Comparison of ENCODE assay signal across 1 cellular context in genomic region chr19:55353803-55354697, GRCh38.
TF ChIP-seq lines count a peak whose summit lies in the region.

No MANE protein-coding gene starts in this region.

TF ChIP-seq in SK-N-SH, 30 proteins besides CTCF, POLR2A, EP300 and RAD21 (continued from another document):
- no peak for TF ChIP-seq IRF3 (IDR thresholded peaks at IDR 0.05; ENCODE audit: low read depth, low read length)
- no peak for TF ChIP-seq ZBTB33 (IDR thresholded peaks at IDR 0.05; ENCODE audit: borderline replicate concordance, low read depth)
- TF ChIP-seq CHD2 (IDR thresholded peaks at IDR 0.05; ENCODE audit: low read length, partially characterized antibody), result no peak
- no peak for TF ChIP-seq NFIC (IDR thresholded peaks at IDR 0.05; ENCODE audit: borderline replicate concordance)
- peak; percentile 19; the same call in 1 of the 2 replicates for TF ChIP-seq MAX (IDR thresholded peaks at IDR 0.05; ENCODE audit: low read depth)
